Comparison of ENCODE assay signal across 33 cellular contexts in the genomic region with DNA sequence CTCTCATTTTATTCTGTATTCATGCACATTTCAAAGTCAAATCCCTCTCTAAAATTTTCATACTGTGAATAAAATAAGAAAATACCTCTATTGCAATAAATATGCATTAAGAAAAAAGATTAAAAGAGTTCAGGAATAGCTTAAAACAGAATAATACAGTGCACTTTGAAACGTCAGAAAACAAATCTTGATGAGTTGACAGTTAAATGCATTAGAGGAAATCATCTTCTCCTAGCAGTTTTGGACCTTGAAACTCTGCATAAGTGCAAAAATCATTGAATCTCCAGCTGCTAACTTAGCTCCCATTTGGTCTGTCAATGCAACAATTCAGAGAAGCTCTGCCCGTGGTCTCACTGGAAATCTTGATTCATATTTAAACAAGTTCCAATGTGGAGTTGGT.
"Had no signal": no experiment of that assay in that cellular context is flagged by ENCODE, and none has a peak within 500 bp of the region (broad histone marks: within the 10 kb centered on the region; RNA-seq: fewer than 3 reads in every experiment).

No MANE protein-coding gene starts in this region.

- H3K4me1 ChIP-seq: adrenal gland, ascending aorta, body of pancreas, breast epithelium had no signal

- H3K27me3 ChIP-seq: adrenal gland, ascending aorta, body of pancreas, brain microvascular endothelial cell, cardiac muscle cell had no signal

- H3K9me3 ChIP-seq: adrenal gland, ascending aorta, body of pancreas, breast epithelium had no signal

- H3K36me3 ChIP-seq: adrenal gland, ascending aorta, brain microvascular endothelial cell, breast epithelium, cardiac muscle cell had no signal

- H3K4me3 ChIP-seq: adrenal gland, ascending aorta, body of pancreas, breast epithelium, cardiac muscle cell had no signal

- DNase-seq: activated effector memory CD4-positive, alpha-beta T cell treated with anti-CD3 and anti-CD28 coated beads, Interleukin-2, amount 50 U/mL, for 16 hours; activated effector memory CD4-positive, alpha-beta T cell treated with Interleukin-2 at 50 U/mL for 16 hours; activated gamma-delta T cell; activated gamma-delta T cell treated with Interleukin-2 at 50 U/mL for 16 hours; activated naive CD4-positive, alpha-beta T cell; activated naive CD4-positive, alpha-beta T cell treated with anti-CD3 and anti-CD28 coated beads for 36 hours; activated naive CD4-positive, alpha-beta T cell treated with anti-CD3 and anti-CD28 coated beads, Interleukin-2, amount 10 ng/mL, durations not matched to agents 7 days and 5 days; activated naive CD4-positive, alpha-beta T cell treated with anti-CD3 and anti-CD28 coated beads, Interleukin-2, amount 50 U/mL, for 16 hours; activated naive CD4-positive, alpha-beta T cell treated with Interleukin-2 at 50 U/mL for 16 hours; activated naive CD8-positive, alpha-beta T cell treated with anti-CD3 and anti-CD28 coated beads for 36 hours; activated naive CD8-positive, alpha-beta T cell treated with anti-CD3 and anti-CD28 coated beads, Interleukin-2, amount 10 ng/mL, durations not matched to agents 7 days and 5 days; activated naive CD8-positive, alpha-beta T cell treated with anti-CD3 and anti-CD28 coated beads, Interleukin-2, amount 50 U/mL, for 24 hours; activated T-cell treated with anti-CD3 and anti-CD28 coated beads, Interleukin-2, amount 50 U/mL, for 24 hours; activated T-cell treated with anti-CD3 and anti-CD28 coated beads, Interleukin-2, amount 50 U/mL, for 4 hours; activated T-cell treated with anti-CD3 and anti-CD28 coated beads, Interleukin-2, amount 50 U/mL, for 48 hours; activated T-cell treated with anti-CD3 and anti-CD28 coated beads, Interleukin-2, amount 50 U/mL, for 72 hours; adrenal gland; amniotic stem cell; amygdala; anterior cingulate cortex; aorta; body of pancreas; brain microvascular endothelial cell; caudate nucleus; central memory CD4-positive, alpha-beta T cell; cerebellar nuclear complex had no signal

- H3K27ac ChIP-seq: adrenal gland, ascending aorta, body of pancreas, brain microvascular endothelial cell, breast epithelium, cardiac muscle cell had no signal

- ATAC-seq: activated naive CD4-positive, alpha-beta T cell treated with anti-CD3 and anti-CD28 coated beads, Interleukin-2, amount 50 U/mL, for 72 hours; activated naive CD8-positive, alpha-beta T cell treated with anti-CD3 and anti-CD28 coated beads, Interleukin-2, amount 50 U/mL, for 24 hours; activated T-cell treated with anti-CD3 and anti-CD28 coated beads, Interleukin-2, amount 50 U/mL, for 4 hours; activated T-cell treated with anti-CD3 and anti-CD28 coated beads, Interleukin-2, amount 50 U/mL, for 72 hours; activated T-helper 17 cell treated with anti-CD3 and anti-CD28 coated beads, Interleukin-2, amount 50 U/mL, for 72 hours; body of pancreas had no signal

- FAIRE-seq: astrocyte, bronchial epithelial cell had no signal
